Comparison of ENCODE assay signal across 20 cellular contexts in genomic region chr10:27145937-27146336, GRCh38.
"Had no signal": no experiment of that assay in that cellular context is flagged by ENCODE, and none has a peak within 500 bp of the region (broad histone marks: within the 10 kb centered on the region; RNA-seq: fewer than 3 reads in every experiment).

No MANE protein-coding gene starts in this region.

- H3K9me3 Mint-ChIP-seq: activated CD4-positive, alpha-beta memory T cell treated with anti-CD3 and anti-CD28 coated beads for 36 hours; activated naive CD4-positive, alpha-beta T cell treated with anti-CD3 and anti-CD28 coated beads, Interleukin-2, amount 50 U/mL, for 72 hours; activated T-cell treated with anti-CD3 and anti-CD28 coated beads, Interleukin-2, amount 50 U/mL, for 24 hours; nephron; stimulated activated effector memory CD8-positive, alpha-beta T cell treated with anti-CD3 and anti-CD28 coated beads, Interleukin-12 subunit alpha, Interleukin-12 subunit beta, amount 100 ng/mL, for 72 hours had no signal

- H3K27me3 ChIP-seq: adrenal gland, breast epithelium, esophagus muscularis mucosa, heart right ventricle, sigmoid colon, upper lobe of right lung had no signal

- H3K27ac Mint-ChIP-seq: activated CD4-positive, alpha-beta memory T cell treated with anti-CD3 and anti-CD28 coated beads for 36 hours; nephron had no signal

- H3K4me3 Mint-ChIP-seq: activated CD4-positive, alpha-beta memory T cell treated with anti-CD3 and anti-CD28 coated beads for 36 hours; activated T-cell treated with anti-CD3 and anti-CD28 coated beads, Interleukin-2, amount 50 U/mL, for 24 hours; nephron; stimulated activated effector memory CD8-positive, alpha-beta T cell treated with anti-CD3 and anti-CD28 coated beads, Interleukin-12 subunit alpha, Interleukin-12 subunit beta, amount 100 ng/mL, for 72 hours had no signal

- H3K4me1 ChIP-seq: breast epithelium, upper lobe of right lung had no signal

- H3K27me3 Mint-ChIP-seq: activated CD4-positive, alpha-beta memory T cell treated with anti-CD3 and anti-CD28 coated beads for 36 hours; activated T-cell treated with anti-CD3 and anti-CD28 coated beads, Interleukin-2, amount 50 U/mL, for 24 hours had no signal

- H3K4me3 ChIP-seq: adrenal gland, breast epithelium, esophagus muscularis mucosa, heart right ventricle, sigmoid colon, upper lobe of right lung had no signal

- DNase-seq: activated CD4-positive, alpha-beta memory T cell treated with anti-CD3 and anti-CD28 coated beads for 36 hours; activated T-cell treated with anti-CD3 and anti-CD28 coated beads, Interleukin-2, amount 50 U/mL, for 24 hours; adrenal gland; cerebellar nuclear complex; cortex of kidney; effector CD4-positive, alpha-beta T cell; heart right ventricle; left ventricle myocardium superior; mesendoderm; occipital lobe; posterior cingulate gyrus; sigmoid colon; stimulated activated CD4-positive, alpha-beta T cell treated with anti-CD3 and anti-CD28 coated beads, Interleukin-4, amount 100 ng/mL, for 24 hours; T-helper 2 cell; upper lobe of right lung had no signal

- H3K27ac ChIP-seq: adrenal gland, breast epithelium, esophagus muscularis mucosa, heart right ventricle, sigmoid colon, upper lobe of right lung had no signal

- H3K9me3 ChIP-seq: adrenal gland, breast epithelium, esophagus muscularis mucosa, heart right ventricle, sigmoid colon, upper lobe of right lung had no signal
